ENCODE assay signal across 15 cellular contexts in genomic region chr1:224133741-224134299, GRCh38. TPM values are rescaled to one million over a fixed set of nuclear protein-coding genes. Genes with fewer than 3 reads are reported as not detected.
DNase-seq lines count a peak whose midpoint lies in the region; ATAC-seq, FAIRE-seq and TF ChIP-seq lines count a peak whose summit lies in the region.
"Had no signal": no experiment of that assay in that cellular context is flagged by ENCODE, and none has a peak within 500 bp of the region (broad histone marks: within the 10 kb centered on the region; RNA-seq: fewer than 3 reads in every experiment).

No MANE protein-coding gene starts in this region.

- H3K27ac Mint-ChIP-seq in MCF 10A (ENCODE audit: low read depth, unreplicated experiment): peak overlapping the region; percentile 46
- H3K27ac Mint-ChIP-seq: CD8-positive, alpha-beta memory T cell; IgD-negative memory B cell had no signal

- ATAC-seq in GM18520 (IDR thresholded peaks at IDR 0.05; ENCODE audit: unreplicated experiment) (no peak), left lung (no peak)
- ATAC-seq: GM12878 had no signal

- H3K36me3 ChIP-seq in breast epithelium (no peaks in the 10 kb centered on the region), mammary epithelial cell (ENCODE audit: insufficient read depth, low read length) (peaks cover 19% of the 10 kb centered on the region), keratinocyte (ENCODE audit: control insufficient read depth in 2 of 2, extremely low read depth in 1 of 2, insufficient read depth in 2 of 2, low read length in 2 of 2) (peaks cover 6 to 13% of the 10 kb centered on the region in 2 experiments), left lung (peaks cover 0 to 80% of the 10 kb centered on the region in 2 donors)

- no peak overlapping the region for H3K9ac ChIP-seq in mammary epithelial cell (ENCODE audit: insufficient read depth, low read length)
- no peak overlapping the region for H3K9ac ChIP-seq in keratinocyte (ENCODE audit: control insufficient read depth, extremely low read depth, insufficient read depth, low read length)
- H3K9ac ChIP-seq: GM23248 had no signal

- CTCF ChIA-PET in MCF 10A (lab: Yijun Ruan, JAX): interaction anchor here (1.1 kb wide), 1 partner anchor 200 kb away, joined by 3 read pairs; no protein-coding TSS in a partner anchor
- CTCF ChIA-PET in mammary epithelial cell (lab: Charles Lee; ENCODE audit: low non-redundant PET): no interaction called here

- peaks cover 6% of the 10 kb centered on the region for H3K4me1 Mint-ChIP-seq in MCF 10A (ENCODE audit: insufficient read depth, unreplicated experiment)
- H3K4me1 Mint-ChIP-seq: IgD-negative memory B cell had no signal

- H3K79me2 ChIP-seq in mammary epithelial cell (ENCODE audit: insufficient read depth, low read length): peaks cover 23% of the 10 kb centered on the region
- peaks cover 11% of the 10 kb centered on the region for H3K79me2 ChIP-seq in keratinocyte (ENCODE audit: control insufficient read depth, insufficient read depth, low read length)

- H3K4me3 Mint-ChIP-seq in MCF 10A (ENCODE audit: unreplicated experiment): no peak overlapping the region
- H3K4me3 Mint-ChIP-seq: CD8-positive, alpha-beta memory T cell; IgD-negative memory B cell had no signal

- H3K4me3 ChIP-seq in breast epithelium: no peak overlapping the region
- H3K4me3 ChIP-seq in mammary epithelial cell (replicated peaks in 1 of 3; ENCODE audit: insufficient read depth in 1 of 3, low read depth in 2 of 3, low read length in 3 of 3): no peak overlapping the region
- H3K4me3 ChIP-seq in keratinocyte (ENCODE audit: control insufficient read depth in 2 of 3, extremely low read depth in 1 of 3, insufficient read depth in 2 of 3, low read depth in 1 of 3, low read length in 3 of 3): no peak overlapping the region
- no peak overlapping the region for H3K4me3 ChIP-seq in left lung
- H3K4me3 ChIP-seq: GM12878, GM23248 had no signal

- H3K9me3 ChIP-seq in breast epithelium (no peaks in the 10 kb centered on the region), mammary epithelial cell (replicated peaks; ENCODE audit: insufficient read depth, low read length) (no peaks in the 10 kb centered on the region), keratinocyte (ENCODE audit: control insufficient read depth, low read depth, low read length) (no peaks in the 10 kb centered on the region), left lung (no peaks in the 10 kb centered on the region)

- POLR2A ChIA-PET in MCF 10A (lab: Yijun Ruan, JAX): interaction anchor here (0.6 to 2.4 kb wide), 18 partner anchors 10 to 431 kb away, joined by 3 to 11 read pairs (median 4); partner anchors contain the start of genes CNIH4, DEGS1, FBXO28 and NVL

- no peak for TF ChIP-seq POLR2A in breast epithelium (IDR thresholded peaks at IDR 0.05)

- in situ Hi-C loops in mammary epithelial cell (cut with MboI; ENCODE audit: low sequenced_read_pairs in 2 of 2): no loop called here

- no peaks in the 10 kb centered on the region for H3K9me1 ChIP-seq in keratinocyte (ENCODE audit: control insufficient read depth, extremely low read depth, insufficient read depth, low read length)

- no peak for FAIRE-seq in keratinocyte (lab: Jason Lieb, UNC)
- FAIRE-seq: GM12878, GM18507, H54 had no signal

- H3K27me3 ChIP-seq in breast epithelium (no peaks in the 10 kb centered on the region), mammary epithelial cell (ENCODE audit: insufficient read depth, low read length) (no peaks in the 10 kb centered on the region), keratinocyte (ENCODE audit: control insufficient read depth, extremely low read depth, insufficient read depth, low read length) (no peaks in the 10 kb centered on the region), left lung (no peaks in the 10 kb centered on the region)

- H2AFZ ChIP-seq in mammary epithelial cell (ENCODE audit: low read depth, low read length) (no peak overlapping the region), keratinocyte (ENCODE audit: control insufficient read depth, low read length) (no peak overlapping the region)
- H2AFZ ChIP-seq: GM23248 had no signal

- TF ChIP-seq CTCF in MCF 10A (IDR thresholded peaks at IDR 0.05; ENCODE audit: unreplicated experiment): no peak
- TF ChIP-seq CTCF in breast epithelium (IDR thresholded peaks at IDR 0.05): no peak
- no peak for TF ChIP-seq CTCF in mammary epithelial cell (conservative IDR thresholded peaks at IDR 0.05 in 1 of 2, IDR thresholded peaks at IDR 0.05 in 1 of 2; ENCODE audit: extremely low read depth in 1 of 2, insufficient read depth in 1 of 2, low read depth in 1 of 2, low read length in 2 of 2)
- no peak for TF ChIP-seq CTCF in keratinocyte (optimal IDR thresholded peaks at IDR 0.05 in 1 of 3, IDR thresholded peaks at IDR 0.05 in 1 of 3, conservative IDR thresholded peaks at IDR 0.05 in 1 of 3; ENCODE audit: extremely low read depth in 1 of 3, insufficient read depth in 2 of 3, low read length in 3 of 3)
- TF ChIP-seq CTCF in left lung (IDR thresholded peaks at IDR 0.05): no peak

- peaks cover 89% of the 10 kb centered on the region for H3K36me3 Mint-ChIP-seq in MCF 10A (ENCODE audit: insufficient read depth, unreplicated experiment)

- H3K4me1 ChIP-seq in breast epithelium (no peaks in the 10 kb centered on the region), mammary epithelial cell (ENCODE audit: insufficient read depth, low read length) (peaks cover 12% of the 10 kb centered on the region), keratinocyte (ENCODE audit: control insufficient read depth, extremely low read depth, insufficient read depth, low read length) (peaks cover 15% of the 10 kb centered on the region), left lung (no peaks in the 10 kb centered on the region)

- H4K20me1 ChIP-seq in mammary epithelial cell (ENCODE audit: insufficient read depth, low read length) (no peaks in the 10 kb centered on the region), keratinocyte (ENCODE audit: control insufficient read depth, extremely low read depth, insufficient read depth, low read length) (no peaks in the 10 kb centered on the region)

- H3K9me3 Mint-ChIP-seq in MCF 10A (ENCODE audit: unreplicated experiment): peaks cover 7% of the 10 kb centered on the region
- H3K9me3 Mint-ChIP-seq: CD8-positive, alpha-beta memory T cell; IgD-negative memory B cell had no signal

- BruUV-seq in MCF 10A (replicated peaks; lab: Mats Ljungman, UMichigan): no TSS peak
- BruUV-seq in mammary epithelial cell (replicated peaks; lab: Mats Ljungman, UMichigan): no TSS peak

- no peaks in the 10 kb centered on the region for H3K27me3 Mint-ChIP-seq in MCF 10A (ENCODE audit: insufficient read depth, unreplicated experiment)
- H3K27me3 Mint-ChIP-seq: CD8-positive, alpha-beta memory T cell; IgD-negative memory B cell had no signal

- H3K27ac ChIP-seq in breast epithelium (no peak overlapping the region), mammary epithelial cell (ENCODE audit: insufficient read depth, low read depth, low read length) (peak overlapping the region; percentile 84), keratinocyte (ENCODE audit: control insufficient read depth, insufficient read depth, low read length) (peak overlapping the region; percentile 56), left lung (no peak overlapping the region)
- H3K27ac ChIP-seq: GM23248 had no signal

- DNase-seq in MCF 10A (ENCODE audit: unreplicated experiment): no peak
- DNase-seq in breast epithelium (ENCODE audit: low spot score in 2 of 2): no peak
- peak; percentile 49 for DNase-seq in mammary epithelial cell
- no peak for DNase-seq in keratinocyte (ENCODE audit: low read depth, low spot score)
- no peak for DNase-seq in left lung
- no peak for DNase-seq in COLO668 (lab: John Stamatoyannopoulos, UW; ENCODE audit: unreplicated experiment)
- DNase-seq: CD8-positive, alpha-beta memory T cell; DMS 273 treated with DMSO at 0.1 percent for 48 hours; DMS79; GM23248 had no signal

- H3K4me2 ChIP-seq in mammary epithelial cell (ENCODE audit: insufficient read depth, low read depth, low read length): no peak overlapping the region
- H3K4me2 ChIP-seq in keratinocyte (ENCODE audit: control insufficient read depth, extremely low read depth, insufficient read depth, low read depth, low read length): no peak overlapping the region

- dilution Hi-C loops in mammary epithelial cell (cut with HindIII; ENCODE audit: low sequenced_read_pairs) (no loop called here), keratinocyte (cut with MboI; ENCODE audit: extremely low pct_ligation_motif_present, low sequenced_read_pairs) (no loop called here)

- 47% methylated on average over 5 of the region's 5 CpGs for WGBS in mammary epithelial cell (ENCODE audit: low coverage, missing lambda C conversion rate)

- intact Hi-C loops in MCF 10A (cut with micrococcal nuclease) (no loop called here), breast epithelium (cut with DNase I; ENCODE audit: low total_unique reads) (no loop called here), mammary epithelial cell (cut with micrococcal nuclease) (loop anchor here (5.0 kb wide), 1 partner anchor 48 kb away; the partner anchor contains the start of gene DEGS1), left lung (cut with DNase I) (no loop called here)

RNA-seq across cellular contexts. Expression of gene FBXO28, which starts 19.9 kb away (rescaled TPM):
- total RNA-seq in MCF 10A (2022) (97.6 and 110 TPM in 2 replicates), breast epithelium (10 to 100 TPM; 23.9 to 50.5 (median 26.2) TPM), mammary epithelial cell (10 to 100 TPM; 41.0 to 49.4 TPM), left lung (10 to 100 TPM; 26.7 to 27.0 TPM)
- polyA plus RNA-seq in mammary epithelial cell (17.3 TPM), keratinocyte (23.2 to 36.5 TPM (median 26.6 TPM) in 3 replicates)
- polyA minus RNA-seq in mammary epithelial cell (34.5 TPM), keratinocyte (7.1 to 43.4 TPM (median 29.7 TPM) in 3 replicates)
- polyA plus RNA-seq in keratinocyte (2011; ENCODE audit: low read depth): 20.6 TPM
- polyA plus RNA-seq in keratinocyte (2011; cell fraction: cytosol; rRNA removed): 20.4 and 37.9 TPM in 2 replicates
- 22.9 and 31.7 TPM in 2 replicates for polyA plus RNA-seq in keratinocyte (2011; cell fraction: nucleus; rRNA removed)
- polyA plus RNA-seq in keratinocyte (2012; ENCODE audit: low replicate concordance): 17.2 and 24.5 TPM in 2 replicates
- 47.2 TPM for polyA minus RNA-seq in keratinocyte (2011; cell fraction: cytosol; rRNA and poly(A)+ RNA removed)
- 21.4 and 39.0 TPM in 2 replicates for polyA minus RNA-seq in keratinocyte (2011; cell fraction: nucleus; rRNA and poly(A)+ RNA removed)

RNA-seq across cellular contexts. Expression of gene DEGS1, which starts 49.2 kb away (rescaled TPM):
- total RNA-seq in MCF 10A (2022): 99.1 and 118 TPM in 2 replicates
- 10 to 100 TPM; 74.9 to 84.4 (median 81.0) TPM for total RNA-seq in breast epithelium
- 10 to 100 TPM; 58.1 to 71.8 TPM for total RNA-seq in mammary epithelial cell
- polyA plus RNA-seq in mammary epithelial cell: 80.0 TPM
- 83.3 TPM for polyA minus RNA-seq in mammary epithelial cell
- 176 to 333 TPM (median 314 TPM) in 3 replicates for polyA plus RNA-seq in keratinocyte
- 49.5 TPM for polyA plus RNA-seq in keratinocyte (2011; ENCODE audit: low read depth)
- 95.6 and 188 TPM in 2 replicates for polyA plus RNA-seq in keratinocyte (2011; cell fraction: cytosol; rRNA removed)
- polyA plus RNA-seq in keratinocyte (2011; cell fraction: nucleus; rRNA removed): 471 and 566 TPM in 2 replicates
- polyA plus RNA-seq in keratinocyte (2012; ENCODE audit: low replicate concordance): 88.8 and 134 TPM in 2 replicates
- polyA minus RNA-seq in keratinocyte: 33.9 to 122 TPM (median 120 TPM) in 3 replicates
- polyA minus RNA-seq in keratinocyte (2011; cell fraction: cytosol; rRNA and poly(A)+ RNA removed): 73.1 TPM
- polyA minus RNA-seq in keratinocyte (2011; cell fraction: nucleus; rRNA and poly(A)+ RNA removed): 161 and 310 TPM in 2 replicates
- total RNA-seq in left lung: 10 to 100 TPM; 84.6 to 92.2 TPM

Comparison
In these comparisons a context has a peak if more than half of its experiments do, and no peak if none do; other contexts are left out.
1. H3K27ac ChIP-seq: peak in mammary epithelial cell (single experiment) and keratinocyte (single experiment); none in breast epithelium (0 of 2) and left lung (0 of 2).